ENCODE assay signal across 16 cellular contexts in genomic region chr19:2633693-2634075, GRCh38.
DNase-seq lines count a peak whose midpoint lies in the region; ATAC-seq, FAIRE-seq and TF ChIP-seq lines count a peak whose summit lies in the region.
"Had no signal": no experiment of that assay in that cellular context is flagged by ENCODE, and none has a peak within 500 bp of the region (broad histone marks: within the 10 kb centered on the region; RNA-seq: fewer than 3 reads in every experiment).

No MANE protein-coding gene starts in this region.

- H3K27ac ChIP-seq in SU-DHL-6 (ENCODE audit: low read depth, low read length) (peak overlapping the region; percentile 63), HepG2 (ENCODE audit: extremely low read length, insufficient read depth, low read length) (no peak overlapping the region), temporal lobe (ENCODE audit: low read depth, low read length) (peak overlapping the region; percentile 83), mesenchymal stem cell (ENCODE audit: low read length, poor library complexity, severe bottlenecking) (no peak overlapping the region)
- H3K27ac ChIP-seq: C4-2B, neural progenitor cell, PC-9 had no signal

- H3K4me1 ChIP-seq in HepG2 (ENCODE audit: insufficient read depth, low read length) (peaks cover 73% of the 10 kb centered on the region), mesenchymal stem cell (ENCODE audit: control insufficient read depth, insufficient read depth, low read depth, low read length) (peaks cover 13% of the 10 kb centered on the region)
- H3K4me1 ChIP-seq: neural progenitor cell had no signal

- in situ Hi-C loops in HepG2 (cut with HindIII; ENCODE audit: extremely low pct_ligation_motif_present, low pct_unique_long_range_greater_than_20kb), result no loop called here

- no peak for TF ChIP-seq RAD21 in HepG2 (CRISPR knock-in tag; IDR thresholded peaks at IDR 0.05)

- H3K18ac ChIP-seq in mesenchymal stem cell (ENCODE audit: low read depth in 1 of 2, low read length in 2 of 2), result no peak overlapping the region

- H2BK15ac ChIP-seq in mesenchymal stem cell (ENCODE audit: low read depth, poor library complexity, severe bottlenecking), result no peak overlapping the region

- no peak for ATAC-seq in HepG2
- ATAC-seq: activated CD8-positive, alpha-beta T cell treated with anti-CD3 and anti-CD28 coated beads, Interleukin-2, amount 10 ng/mL, durations not matched to agents 7 days and 5 days had no signal

- H2BK5ac ChIP-seq in mesenchymal stem cell (ENCODE audit: low read depth, low read length, poor library complexity, severe bottlenecking), result no peak overlapping the region

- TF ChIP-seq CTCF in SU-DHL-6 (IDR thresholded peaks at IDR 0.05; ENCODE audit: insufficient read depth, low read length, poor library complexity, severe bottlenecking) (no peak), HepG2 (CRISPR knock-in tag; IDR thresholded peaks at IDR 0.05) (no peak)

- no TSS peak for BruUV-seq in HepG2 (replicated peaks; lab: Mats Ljungman, UMichigan)

- TF ChIP-seq EP300 in HepG2 (IDR thresholded peaks at IDR 0.05; ENCODE audit: low read depth in 2 of 2, low read length in 2 of 2) (no peak), HepG2 (CRISPR knock-in tag; IDR thresholded peaks at IDR 0.05; ENCODE audit: borderline replicate concordance) (no peak)

- H3K79me2 ChIP-seq in SU-DHL-6 (ENCODE audit: insufficient read depth, low read length) (no peaks in the 10 kb centered on the region), HepG2 (ENCODE audit: insufficient read depth, low read length) (no peaks in the 10 kb centered on the region)

- H2AK5ac ChIP-seq in mesenchymal stem cell (ENCODE audit: low read length, severe bottlenecking), result no peak overlapping the region

- no peak overlapping the region for H3K4me3 ChIP-seq in SU-DHL-6 (ENCODE audit: insufficient read depth, low read length, poor library complexity, severe bottlenecking)
- no peak overlapping the region for H3K4me3 ChIP-seq in HepG2 (replicated peaks in 1 of 3; ENCODE audit: insufficient read depth in 1 of 3, low read depth in 2 of 3, low read length in 3 of 3)
- no peak overlapping the region for H3K4me3 ChIP-seq in mesenchymal stem cell (ENCODE audit: insufficient read depth in 1 of 2, low read depth in 1 of 2, low read length in 2 of 2)
- H3K4me3 ChIP-seq: MG63, neural progenitor cell, PC-9 had no signal

- no peak for TF ChIP-seq POLR2A in HepG2 (IDR thresholded peaks at IDR 0.05; ENCODE audit: insufficient read depth in 1 of 2, low read depth in 2 of 2, low read length in 2 of 2)

- H3K14ac ChIP-seq in mesenchymal stem cell (ENCODE audit: low read length in 2 of 2), result no peak overlapping the region

- no peak overlapping the region for H3K4ac ChIP-seq in mesenchymal stem cell (ENCODE audit: low read depth in 1 of 2, low read length in 2 of 2)

- H2BK12ac ChIP-seq in mesenchymal stem cell (ENCODE audit: low read length in 2 of 2), result no peak overlapping the region

- H3K36me3 ChIP-seq in SU-DHL-6 (ENCODE audit: low read length) (no peaks in the 10 kb centered on the region), HepG2 (replicated peaks in 1 of 2; ENCODE audit: control insufficient read depth in 1 of 2, insufficient read depth in 2 of 2, low read length in 2 of 2) (no peaks in the 10 kb centered on the region), mesenchymal stem cell (ENCODE audit: control insufficient read depth in 1 of 2, insufficient read depth in 2 of 2, low read depth in 1 of 2, low read length in 2 of 2) (no peaks in the 10 kb centered on the region)
- H3K36me3 ChIP-seq: MG63, neural progenitor cell had no signal

- no peak overlapping the region for H3K23ac ChIP-seq in mesenchymal stem cell (ENCODE audit: low read length in 2 of 2)

- WGBS in HepG2 (ENCODE audit: low lambda C conversion rate), result 35% methylated on average over 6 of the region's 12 CpGs
- 76% methylated on average over 11 of the region's 12 CpGs for WGBS in mesenchymal stem cell

- H2AFZ ChIP-seq in SU-DHL-6 (ENCODE audit: low read depth, low read length, severe bottlenecking) (no peak overlapping the region), HepG2 (ENCODE audit: low read length) (no peak overlapping the region), mesenchymal stem cell (ENCODE audit: low read depth, low read length) (no peak overlapping the region)
- H2AFZ ChIP-seq: neural progenitor cell, PC-9 had no signal

- H3K9ac ChIP-seq in SU-DHL-6 (ENCODE audit: low read length), result peak overlapping the region; percentile 21; the same call in 1 of the 2 replicates
- H3K9ac ChIP-seq in HepG2 (ENCODE audit: insufficient read depth, low read depth, low read length), result no peak overlapping the region
- no peak overlapping the region for H3K9ac ChIP-seq in mesenchymal stem cell (ENCODE audit: low read length)
- H3K9ac ChIP-seq: neural progenitor cell had no signal

- FAIRE-seq in GM18507 (lab: Jason Lieb, UNC), result peak; percentile 9
- FAIRE-seq in HepG2 (lab: Jason Lieb, UNC), result no peak
- FAIRE-seq: colon, frontal cortex had no signal

- H3K9me3 ChIP-seq in SU-DHL-6 (ENCODE audit: insufficient read depth, low read length), result peaks cover 15% of the 10 kb centered on the region; the same call in 1 of the 2 replicates
- H3K9me3 ChIP-seq in HepG2 (ENCODE audit: low read length), result peaks cover 11% of the 10 kb centered on the region
- peaks cover 12% of the 10 kb centered on the region for H3K9me3 ChIP-seq in mesenchymal stem cell (ENCODE audit: control insufficient read depth, low read length)
- H3K9me3 ChIP-seq: MG63 had no signal

- DNase-seq in GM18507 (ENCODE audit: extremely low spot score, insufficient read length, low read depth), result no peak
- no peak for DNase-seq in HepG2 (ENCODE audit: low spot score)
- no peak for DNase-seq in mesenchymal stem cell
- no peak for DNase-seq in UCSD-AML1 (lab: John Stamatoyannopoulos, UW; ENCODE audit: unreplicated experiment)
- no peak for DNase-seq in DMS53 treated with DMSO at 0.1 percent for 48 hours (lab: John Stamatoyannopoulos, UW; ENCODE audit: unreplicated experiment)
- DNase-seq: activated CD8-positive, alpha-beta T cell treated with anti-CD3 and anti-CD28 coated beads, Interleukin-2, amount 10 ng/mL, durations not matched to agents 7 days and 5 days; DMS153; MG63; NCI-H1930; PC-9 had no signal

- POLR2A ChIA-PET in HepG2 (lab: Yijun Ruan, JAX), result interaction anchor here (0.8 to 1.4 kb wide), 3 partner anchors 9 to 158 kb away, joined by 3 to 5 read pairs (median 4); partner anchors contain the start of gene GADD45B

- H4K20me1 ChIP-seq in SU-DHL-6 (ENCODE audit: low read depth, low read length) (no peaks in the 10 kb centered on the region), HepG2 (ENCODE audit: insufficient read depth, low read length) (no peaks in the 10 kb centered on the region)

- CTCF ChIA-PET in HepG2 (lab: Yijun Ruan, JAX; ENCODE audit: low intra/inter-chr PET ratio, low total read pairs), result no interaction called here

- H3K27me3 ChIP-seq in SU-DHL-6 (ENCODE audit: low read length), result no peaks in the 10 kb centered on the region
- H3K27me3 ChIP-seq in HepG2 (ENCODE audit: control insufficient read depth in 1 of 2, insufficient read depth in 2 of 2, low read length in 2 of 2), result no peaks in the 10 kb centered on the region; a peak in 1 of 5 replicates
- H3K27me3 ChIP-seq in mesenchymal stem cell (ENCODE audit: control insufficient read depth in 1 of 2, insufficient read depth in 1 of 2, low read length in 2 of 2), result peaks cover 7 to 30% of the 10 kb centered on the region in 2 experiments
- H3K27me3 ChIP-seq: MG63 had no signal

- no peaks in the 10 kb centered on the region for H3K79me1 ChIP-seq in mesenchymal stem cell (replicated peaks; ENCODE audit: low read length, poor library complexity, severe bottlenecking)

- intact Hi-C loops in HepG2 (cut with micrococcal nuclease; ENCODE audit: unreplicated experiment), result no loop called here

- no peaks in the 10 kb centered on the region for H3K9me2 ChIP-seq in SU-DHL-6 (replicated peaks; ENCODE audit: insufficient read depth, low read length)

- no peak overlapping the region for H2BK120ac ChIP-seq in mesenchymal stem cell (ENCODE audit: low read depth, low read length)

- no peak overlapping the region for H4K8ac ChIP-seq in mesenchymal stem cell (ENCODE audit: low read length)

- peaks cover 20% of the 10 kb centered on the region; the same call in 1 of the 2 replicates for H3F3A ChIP-seq in SU-DHL-6 (ENCODE audit: insufficient read depth)

- H4K91ac ChIP-seq in mesenchymal stem cell (ENCODE audit: low read length), result no peak overlapping the region

- H3K4me2 ChIP-seq in SU-DHL-6 (ENCODE audit: low read depth, low read length, poor library complexity, severe bottlenecking) (peak overlapping the region; percentile 49), HepG2 (ENCODE audit: low read depth, low read length) (no peak overlapping the region), mesenchymal stem cell (ENCODE audit: low read length, poor library complexity, severe bottlenecking) (no peak overlapping the region)
- H3K4me2 ChIP-seq: neural progenitor cell, PC-9 had no signal

TF ChIP-seq in HepG2, 621 proteins besides CTCF, POLR2A, EP300 and RAD21:
- no peak for TF ChIP-seq PCBP1 (IDR thresholded peaks at IDR 0.05; ENCODE audit: borderline replicate concordance, low read depth, low read length)
- 0 out of 2 replicates have a peak, but pooled peaks have one; percentile 12 for TF ChIP-seq KDM5B (CRISPR knock-in tag; IDR thresholded peaks at IDR 0.05; ENCODE audit: borderline replicate concordance)
TF ChIP-seq in HepG2: peak in this region for 1.

Comparison
In these comparisons a context has a peak if more than half of its experiments do, and no peak if none do; other contexts are left out.
1. H3K27ac ChIP-seq: peak in SU-DHL-6 (single experiment) and temporal lobe (single experiment); none in HepG2 (single experiment) and mesenchymal stem cell (single experiment).